35 cellular contexts compared by ENCODE assay signal in the genomic region with DNA sequence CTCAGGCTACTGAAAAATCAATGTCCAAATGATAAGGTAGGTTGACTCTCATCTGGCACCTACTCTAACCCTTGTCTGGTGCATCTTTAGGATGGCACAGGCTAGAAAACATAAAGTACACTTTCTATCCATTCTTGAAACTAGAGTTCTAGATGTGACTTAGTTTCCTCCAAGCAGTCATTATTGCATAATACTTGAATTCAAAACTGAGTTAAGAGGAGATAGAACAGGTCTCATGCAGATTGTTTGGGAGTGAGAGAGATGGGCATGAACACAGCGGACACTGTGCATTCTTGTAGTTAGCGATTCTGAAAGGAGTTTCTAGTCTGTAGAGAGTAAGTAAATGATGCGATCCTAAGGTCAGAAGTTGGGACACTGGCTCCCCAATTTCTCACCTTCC.
"Had no signal": no experiment of that assay in that cellular context is flagged by ENCODE, and none has a peak within 500 bp of the region (broad histone marks: within the 10 kb centered on the region; RNA-seq: fewer than 3 reads in every experiment).

No MANE protein-coding gene starts in this region.

- H3K4me3 ChIP-seq: MG63 had no signal

- DNase-seq: Karpas-422, Kasumi-1, MG63, MM.1S, MV-4-11, NCI-H1048, NCI-H1092, NCI-H1092 treated with DMSO at 0.1 percent for 48 hours, NCI-H1105, NCI-H1105 treated with DMSO at 0.1 percent for 48 hours, NCI-H1417, NCI-H1417 treated with DMSO at 0.1 percent for 48 hours, NCI-H1436, NCI-H1436 treated with DMSO at 0.1 percent for 48 hours, NCI-H146, NCI-H1694, NCI-H1694 treated with DMSO at 0.1 percent for 48 hours, NCI-H187, NCI-H187 treated with DMSO at 0.1 percent for 48 hours, NCI-H1930, NCI-H2029, NCI-H2029 treated with DMSO at 0.1 percent for 48 hours, NCI-H2081, NCI-H2081 treated with DMSO at 0.1 percent for 48 hours, NCI-H2107, NCI-H2171, NCI-H2171 treated with DMSO at 0.1 percent for 48 hours, NCI-H2227 treated with DMSO at 0.1 percent for 48 hours, NCI-H226, NCI-H345, NCI-H446, NCI-H446 treated with DMSO at 0.1 percent for 48 hours, NCI-H510A, NCI-H510A treated with DMSO at 0.1 percent for 48 hours, NCI-H524 had no signal

- H3K9me3 ChIP-seq: MG63 had no signal

- H3K36me3 ChIP-seq: MG63 had no signal

- H3K27me3 ChIP-seq: MG63 had no signal
